Comparison of ENCODE assay signal across 8 cellular contexts in the genomic region with DNA sequence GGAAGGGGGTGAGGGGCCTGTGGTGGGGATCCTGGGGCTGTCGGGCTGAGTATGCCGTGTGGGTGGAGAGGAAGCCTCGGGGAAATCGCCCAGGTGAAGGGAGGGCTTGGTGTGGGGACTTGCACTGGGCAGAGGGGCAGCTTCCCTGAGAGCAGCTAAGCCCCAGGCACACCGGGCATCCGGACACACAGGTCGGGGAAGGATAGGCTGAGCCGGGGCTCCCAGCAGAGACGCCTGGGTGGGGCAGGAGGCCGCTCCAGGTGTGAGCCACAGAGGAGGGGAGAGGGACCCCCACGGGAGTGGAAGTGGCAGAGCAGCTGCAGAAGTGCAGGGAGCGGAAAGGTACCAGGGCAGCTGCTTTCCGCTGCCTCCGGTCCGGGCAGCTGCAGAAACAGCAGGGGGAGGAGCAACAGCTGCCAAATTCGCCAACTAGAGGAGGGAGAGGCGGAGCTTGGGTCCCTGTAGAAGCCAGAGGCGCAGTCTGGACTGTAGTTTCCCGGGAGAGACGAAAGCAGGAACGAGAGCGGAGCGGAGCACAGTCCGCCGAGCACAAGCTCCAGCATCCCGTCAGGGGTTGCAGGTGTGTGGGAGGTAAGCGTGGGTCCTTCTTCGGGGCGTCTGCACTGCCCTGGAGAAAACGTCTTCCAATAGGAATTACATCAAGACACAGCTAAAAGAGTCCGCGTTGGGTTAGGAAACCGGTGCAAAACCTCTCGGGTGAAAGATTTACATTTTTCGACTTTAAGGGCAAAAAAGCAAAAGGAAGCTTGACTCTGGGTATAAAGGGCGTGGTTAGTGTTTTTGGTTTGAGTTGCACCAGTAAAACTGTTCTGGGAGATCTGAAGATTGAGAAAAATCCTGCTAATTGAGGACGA. TPM values are rescaled to one million over a fixed set of nuclear protein-coding genes. Genes with fewer than 3 reads are reported as not detected.
DNase-seq lines count a peak whose midpoint lies in the region; ATAC-seq and TF ChIP-seq lines count a peak whose summit lies in the region.

A gene with protein sequence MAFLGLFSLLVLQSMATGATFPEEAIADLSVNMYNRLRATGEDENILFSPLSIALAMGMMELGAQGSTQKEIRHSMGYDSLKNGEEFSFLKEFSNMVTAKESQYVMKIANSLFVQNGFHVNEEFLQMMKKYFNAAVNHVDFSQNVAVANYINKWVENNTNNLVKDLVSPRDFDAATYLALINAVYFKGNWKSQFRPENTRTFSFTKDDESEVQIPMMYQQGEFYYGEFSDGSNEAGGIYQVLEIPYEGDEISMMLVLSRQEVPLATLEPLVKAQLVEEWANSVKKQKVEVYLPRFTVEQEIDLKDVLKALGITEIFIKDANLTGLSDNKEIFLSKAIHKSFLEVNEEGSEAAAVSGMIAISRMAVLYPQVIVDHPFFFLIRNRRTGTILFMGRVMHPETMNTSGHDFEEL (plus strand): TSS at position 489 of the 875 bp plus-strand sequence. CDS start 53,408 bp downstream, outside the sequence.

- peaks cover 11% of the 10 kb centered on the region; the same call in 1 of the 2 replicates for H3F3A ChIP-seq in PC-9 (ENCODE audit: insufficient read depth, low read depth)

- H3K36me3 ChIP-seq in PC-9 (ENCODE audit: low read depth) = no peaks in the 10 kb centered on the region

- H3K4me3 Mint-ChIP-seq in natural killer cell = no peak within 1 kb of the TSS

- H3K9me3 Mint-ChIP-seq in natural killer cell = no peaks in the 10 kb centered on the region

- H3K27me3 ChIP-seq in PC-9 (ENCODE audit: insufficient read depth, low read depth) = no peaks in the 10 kb centered on the region

- peak within 1 kb of the TSS; percentile 70 for H3K27ac ChIP-seq in PC-9

- H2AFZ ChIP-seq in PC-9 = peak within 1 kb of the TSS; percentile 98

- no peaks in the 10 kb centered on the region for H3K27me3 Mint-ChIP-seq in natural killer cell (ENCODE audit: low read depth in 2 of 2)

- H3K4me3 ChIP-seq in Jurkat, Clone E6-1 (ENCODE audit: low read length) = peak within 1 kb of the TSS; percentile 93
- H3K4me3 ChIP-seq in PC-9 = peak within 1 kb of the TSS; percentile 87
- peak within 1 kb of the TSS; percentile 82 for H3K4me3 ChIP-seq in fibroblast of pulmonary artery (replicated peaks; ENCODE audit: low read depth, low read length)

- H3K4me1 Mint-ChIP-seq in natural killer cell = peaks cover 14 to 22% of the 10 kb centered on the region in 2 donors

- intact Hi-C loops in PC-9 (cut with micrococcal nuclease; ENCODE audit: unreplicated experiment) = loop anchor here (1.0 kb wide), 1 partner anchor 360 kb away; a partner anchor contains a TSS
- intact Hi-C loops in natural killer cell (cut with micrococcal nuclease) = no loop called here

- H3K9me2 ChIP-seq in PC-9 (ENCODE audit: insufficient read depth) = no peaks in the 10 kb centered on the region

- CTCF ChIA-PET in PC-9 (lab: Charles Lee) = no interaction called here

- no peak within 1 kb of the TSS for H3K27ac Mint-ChIP-seq in natural killer cell

- peak within 1 kb of the TSS; percentile 89 for H3K4me2 ChIP-seq in PC-9

- DNase-seq in DMS79 treated with DMSO at 0.1 percent for 48 hours (lab: John Stamatoyannopoulos, UW) (peak; percentile 90), PC-9 (peak; percentile 86 to 93), fibroblast of pulmonary artery (ENCODE audit: low read depth) (peak; percentile 92), natural killer cell (peak; percentile 67)
- peak; percentile 87 for DNase-seq in Jurkat, Clone E6-1 (ENCODE audit: low read depth, low spot score)
- DNase-seq in activated T-helper 1 cell treated with anti-CD3 and anti-CD28 coated beads, Interleukin-2, amount 50 U/mL, for 16 hours (ENCODE audit: low read depth in 1 of 2, low spot score in 1 of 2) = peak; percentile 46 to 65
- DNase-seq in stimulated activated naive CD4-positive, alpha-beta T cell (lab: John Stamatoyannopoulos, UW) = peak in 5 of 6 experiments; percentile 38 to 80 (median 67)

- ATAC-seq in GM21723 (IDR thresholded peaks at IDR 0.05; ENCODE audit: unreplicated experiment) = peak; percentile 69
- ATAC-seq in natural killer cell = peak; percentile 51 to 69 (median 54)

- H3K9me3 ChIP-seq in PC-9 (ENCODE audit: insufficient read depth, low read depth) = no peaks in the 10 kb centered on the region

- TF ChIP-seq CTCF in PC-9 (conservative IDR thresholded peaks at IDR 0.05) (no peak), fibroblast of pulmonary artery (IDR thresholded peaks at IDR 0.05; ENCODE audit: low read length, missing control alignments) (no peak), natural killer cell (IDR thresholded peaks at IDR 0.05) (no peak)

- peaks cover 39% of the 10 kb centered on the region for H3K79me2 ChIP-seq in PC-9 (ENCODE audit: low read depth)

- BruUV-seq in PC-9 (replicated peaks; lab: Mats Ljungman, UMichigan) = TSS peak; percentile 74

- H3K4me1 ChIP-seq in PC-9 (replicated peaks; ENCODE audit: insufficient read depth) = peaks cover 29% of the 10 kb centered on the region

- no peaks in the 10 kb centered on the region for H3K36me3 Mint-ChIP-seq in natural killer cell

- peaks cover 21% of the 10 kb centered on the region for H4K20me1 ChIP-seq in PC-9 (ENCODE audit: insufficient read depth)

- POLR2A ChIA-PET in PC-9 (lab: Charles Lee; ENCODE audit: unreplicated experiment) = interaction anchor here (0.5 to 0.6 kb wide), 4 partner anchors 8 to 786 kb away, joined by 3 to 17 read pairs (median 3); no protein-coding TSS in a partner anchor

RNA-seq across cellular contexts. Expression of the gene that starts here (rescaled TPM):
- 3.8 TPM for polyA plus RNA-seq in Jurkat, Clone E6-1 (2012; ENCODE audit: insufficient read depth, insufficient read length)
- total RNA-seq in PC-9 (2021) (2.4 and 2.6 TPM in 2 replicates), natural killer cell (1 to 10 TPM; 5.6 to 9.3 (median 8.5) TPM)

Comparison
In these comparisons a context has a peak if more than half of its experiments do, and no peak if none do; other contexts are left out.
1. Peak in every context shown above with its lines: DNase-seq, ATAC-seq, H3K4me3 ChIP-seq and H3K27ac ChIP-seq.